In the genomic region with DNA sequence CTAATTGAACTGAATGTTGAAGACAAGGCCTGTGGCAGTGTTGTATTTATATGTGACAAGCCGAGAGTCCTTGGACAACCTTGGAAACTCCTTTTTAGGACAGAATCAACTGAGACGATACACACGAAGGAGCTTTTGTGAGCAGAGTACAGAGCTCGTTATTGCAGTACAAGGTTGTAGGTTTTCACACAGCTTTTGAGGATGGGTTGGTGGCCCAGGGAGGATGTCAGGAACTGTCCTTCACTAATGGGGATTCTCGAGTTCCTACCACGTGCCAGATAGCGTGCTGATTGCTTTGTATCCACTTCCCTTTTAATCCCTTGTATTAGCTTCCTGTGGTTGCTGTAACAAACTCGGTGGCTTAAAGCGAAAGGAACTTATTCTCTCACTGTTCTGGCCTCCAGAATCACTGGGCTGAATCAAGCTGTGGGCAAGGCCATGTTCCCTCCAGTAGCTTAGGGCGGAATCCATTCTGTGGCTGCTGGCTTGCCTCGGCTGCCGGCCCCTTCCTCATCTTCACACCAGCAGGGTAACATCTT, we compare ENCODE assay signal across 8 cellular contexts. TPM values are rescaled to one million over a fixed set of nuclear protein-coding genes. Genes with fewer than 3 reads are reported as not detected.
DNase-seq lines count a peak whose midpoint lies in the region; ATAC-seq lines count a peak whose summit lies in the region.

No MANE protein-coding gene starts in this region.

- no peaks in the 10 kb centered on the region for H3K9me3 ChIP-seq in SK-N-MC (ENCODE audit: low read depth, low read length)

- peak overlapping the region; percentile 73 for H3K4me3 Mint-ChIP-seq in activated CD4-positive, alpha-beta T cell treated with anti-CD3 and anti-CD28 coated beads, Interleukin-2, amount 10 ng/mL, durations not matched to agents 7 days and 5 days

- H3K9me3 Mint-ChIP-seq in activated CD4-positive, alpha-beta T cell treated with anti-CD3 and anti-CD28 coated beads, Interleukin-2, amount 10 ng/mL, durations not matched to agents 7 days and 5 days = peaks cover 3% of the 10 kb centered on the region

- peaks cover 91% of the 10 kb centered on the region for H3K4me1 Mint-ChIP-seq in activated CD4-positive, alpha-beta T cell treated with anti-CD3 and anti-CD28 coated beads, Interleukin-2, amount 10 ng/mL, durations not matched to agents 7 days and 5 days

- POLR2A ChIA-PET in activated CD4-positive, alpha-beta T cell treated with anti-CD3 and anti-CD28 coated beads, Interleukin-2, amount 10 ng/mL, durations not matched to agents 7 days and 5 days (lab: Charles Lee) = interaction anchor here (1.3 to 1.6 kb wide), 2 partner anchors 14 to 19 kb away, joined by 3 to 4 read pairs; no protein-coding TSS in a partner anchor

- intact Hi-C loops in left cardiac atrium (cut with DNase I) = loop anchor here in 1 of 2 donors (5.0 kb wide), 1 partner anchor 37 kb away; no protein-coding TSS in a partner anchor

- ATAC-seq in HG03045 (IDR thresholded peaks at IDR 0.05; ENCODE audit: unreplicated experiment) (peak; percentile 38), left cardiac atrium (peak; percentile 21 to 52)

- peak; percentile 70 for DNase-seq in activated CD4-positive, alpha-beta T cell treated with anti-CD3 and anti-CD28 coated beads, Interleukin-2, amount 10 ng/mL, durations not matched to agents 7 days and 5 days
- no peak for DNase-seq in activated CD4-positive, alpha-beta T cell treated with anti-CD3 and anti-CD28 coated beads, Interleukin-2, amount 50 U/mL, for 4 hours
- no peak for DNase-seq in SK-N-MC (ENCODE audit: low read depth, low spot score)
- no peak for DNase-seq in left cardiac atrium
- no peak for DNase-seq in NCI-H2227 (lab: John Stamatoyannopoulos, UW; ENCODE audit: unreplicated experiment)
- DNase-seq in NCI-H1417 (lab: John Stamatoyannopoulos, UW) = no peak
- no peak for DNase-seq in stimulated activated CD4-positive, alpha-beta T cell treated with anti-CD3 and anti-CD28 coated beads, Interleukin-1b, Interleukin-23, amount 100 ng/mL, for 48 hours

- no peak overlapping the region for H3K4me3 ChIP-seq in SK-N-MC

- peak overlapping the region; percentile 82; the same call in 1 of the 2 replicates for H3K27ac ChIP-seq in SK-N-MC

- peak overlapping the region; percentile 97 for H3K27ac Mint-ChIP-seq in activated CD4-positive, alpha-beta T cell treated with anti-CD3 and anti-CD28 coated beads, Interleukin-2, amount 10 ng/mL, durations not matched to agents 7 days and 5 days

- CTCF ChIA-PET in activated CD4-positive, alpha-beta T cell treated with anti-CD3 and anti-CD28 coated beads, Interleukin-2, amount 10 ng/mL, durations not matched to agents 7 days and 5 days (lab: Charles Lee) = interaction anchor here (0.6 to 7.1 kb wide), 16 partner anchors 8 to 458 kb away, joined by 3 to 60 read pairs (median 4); no protein-coding TSS in a partner anchor

- H3K9ac ChIP-seq in SK-N-MC (ENCODE audit: insufficient read length) = no peak overlapping the region

- no peaks in the 10 kb centered on the region for H3K27me3 Mint-ChIP-seq in activated CD4-positive, alpha-beta T cell treated with anti-CD3 and anti-CD28 coated beads, Interleukin-2, amount 10 ng/mL, durations not matched to agents 7 days and 5 days

- H3K36me3 ChIP-seq in SK-N-MC (ENCODE audit: insufficient read depth, low read length) = no peaks in the 10 kb centered on the region

- H3K36me3 Mint-ChIP-seq in activated CD4-positive, alpha-beta T cell treated with anti-CD3 and anti-CD28 coated beads, Interleukin-2, amount 10 ng/mL, durations not matched to agents 7 days and 5 days (ENCODE audit: low read depth) = peaks cover 54% of the 10 kb centered on the region

RNA-seq across cellular contexts. Expression of gene INPP4A, which starts 20.2 kb away (rescaled TPM):
- 100 to 1,000 TPM; 140 to 165 TPM for total RNA-seq in activated CD4-positive, alpha-beta T cell treated with anti-CD3 and anti-CD28 coated beads, Interleukin-2, amount 10 ng/mL, durations not matched to agents 7 days and 5 days
- 10 to 100 TPM; 14.6 to 19.5 TPM for total RNA-seq in left cardiac atrium

Comparison
In these comparisons a context has a peak if more than half of its experiments do, and no peak if none do; other contexts are left out.
1. RNA of gene INPP4A, which starts 20.2 kb away (total RNA-seq): 140 to 165 TPM in activated CD4-positive, alpha-beta T cell treated with anti-CD3 and anti-CD28 coated beads, Interleukin-2, amount 10 ng/mL, durations not matched to agents 7 days and 5 days; 14.6 to 19.5 TPM in left cardiac atrium; every median in the first group is over 4 times any median in the second.